Comparison of ENCODE assay signal across 24 cellular contexts in genomic region chr10:81065474-81065873, GRCh38.
DNase-seq lines count a peak whose midpoint lies in the region; ATAC-seq, FAIRE-seq and TF ChIP-seq lines count a peak whose summit lies in the region.
"Had no signal": no experiment of that assay in that cellular context is flagged by ENCODE, and none has a peak within 500 bp of the region (broad histone marks: within the 10 kb centered on the region; RNA-seq: fewer than 3 reads in every experiment).

No MANE protein-coding gene starts in this region.

- H3K9me1 ChIP-seq in K562 (ENCODE audit: control insufficient read depth, insufficient read depth, low read length): no peaks in the 10 kb centered on the region

- DNase-seq in HepG2 (ENCODE audit: low spot score) (no peak), right lobe of liver (no peak), SKM-1 (lab: John Stamatoyannopoulos, UW; ENCODE audit: unreplicated experiment) (peak; percentile 44), K562 (ENCODE audit: extremely low read depth in 1 of 4, low spot score in 3 of 4) (no peak), GM12891 (ENCODE audit: insufficient read length, low spot score) (no peak)
- DNase-seq: 8988T; ACHN; AML-193; BE2C; CD4-positive, alpha-beta T cell; CD8-positive, alpha-beta memory T cell; DMS 273 treated with DMSO at 0.1 percent for 48 hours; DMS79; EL; GDM1; H9 had no signal

- POLR2A ChIA-PET in HepG2 (lab: Yijun Ruan, JAX): no interaction called here
- POLR2A ChIA-PET in K562 (lab: Yijun Ruan, JAX): no interaction called here

- H2AFZ ChIP-seq in HepG2 (ENCODE audit: low read length): no peak overlapping the region
- H2AFZ ChIP-seq in K562 (ENCODE audit: low read depth, low read length): no peak overlapping the region
- H2AFZ ChIP-seq: GM23338 had no signal

- H3K9me3 ChIP-seq in HepG2 (ENCODE audit: low read length) (peaks cover 15% of the 10 kb centered on the region), right lobe of liver (no peaks in the 10 kb centered on the region), K562 (replicated peaks; ENCODE audit: control insufficient read depth, insufficient read depth, low read depth, low read length) (no peaks in the 10 kb centered on the region)
- H3K9me3 ChIP-seq: A549; BE2C; BLaER1 treated with 17β-estradiol and CSF1 and Interleukin-3, amounts not matched to agents 10 nM and 100 nM had no signal

- no peak for TF ChIP-seq POLR2A in HepG2 (IDR thresholded peaks at IDR 0.05; ENCODE audit: insufficient read depth in 1 of 2, low read depth in 2 of 2, low read length in 2 of 2)
- TF ChIP-seq POLR2A in right lobe of liver (IDR thresholded peaks at IDR 0.05): no peak
- TF ChIP-seq POLR2A in K562 (conservative IDR thresholded peaks at IDR 0.05): no peak
- no peak for TF ChIP-seq POLR2A in GM12891 (IDR thresholded peaks at IDR 0.05; ENCODE audit: low read depth, low read length)

- TF ChIP-seq CTCF in HepG2 (CRISPR knock-in tag; IDR thresholded peaks at IDR 0.05) (no peak), right lobe of liver (IDR thresholded peaks at IDR 0.05) (no peak), K562 (IDR thresholded peaks at IDR 0.05 in 2 of 3, conservative IDR thresholded peaks at IDR 0.05 in 1 of 3; ENCODE audit: insufficient read depth in 2 of 3, low read depth in 1 of 3, low read length in 3 of 3) (no peak)

- no peak for TF ChIP-seq EP300 in HepG2 (IDR thresholded peaks at IDR 0.05; ENCODE audit: low read depth in 2 of 2, low read length in 2 of 2)
- TF ChIP-seq EP300 in HepG2 (CRISPR knock-in tag; IDR thresholded peaks at IDR 0.05; ENCODE audit: borderline replicate concordance): no peak
- no peak for TF ChIP-seq EP300 in K562 (IDR thresholded peaks at IDR 0.05; ENCODE audit: low read length)

- ATAC-seq in HepG2 (no peak), right lobe of liver (no peak), K562 (no peak), HG02571 (IDR thresholded peaks at IDR 0.05; ENCODE audit: unreplicated experiment) (no peak)
- ATAC-seq: A549, GM12878, GM23338, HCT116 had no signal

- H3K79me2 ChIP-seq in HepG2 (ENCODE audit: insufficient read depth, low read length): no peaks in the 10 kb centered on the region
- no peaks in the 10 kb centered on the region for H3K79me2 ChIP-seq in K562 (ENCODE audit: control insufficient read depth, insufficient read depth, low read length)

- H3K4me2 ChIP-seq in HepG2 (ENCODE audit: low read depth, low read length): no peak overlapping the region
- H3K4me2 ChIP-seq in K562 (ENCODE audit: insufficient read depth, low read length): no peak overlapping the region
- H3K4me2 ChIP-seq: A549, GM23338 had no signal

- no peak for FAIRE-seq in HepG2 (lab: Jason Lieb, UNC)
- no peak for FAIRE-seq in K562 (lab: Jason Lieb, UNC)
- no peak for FAIRE-seq in GM12891 (lab: Jason Lieb, UNC)
- FAIRE-seq: A549, D721Med, GM12878, GM18507 had no signal

- 0% methylated on average over 1 of the region's 1 CpG for WGBS in HepG2 (ENCODE audit: low lambda C conversion rate)
- 53% methylated on average over 1 of the region's 1 CpG for WGBS in right lobe of liver (ENCODE audit: insufficient coverage, low coverage, low lambda C conversion rate, missing lambda C conversion rate)
- 0% methylated on average over 1 of the region's 1 CpG for WGBS in K562 (ENCODE audit: insufficient coverage, low coverage, missing lambda C conversion rate)

- CTCF ChIA-PET in HepG2 (lab: Yijun Ruan, JAX; ENCODE audit: low intra/inter-chr PET ratio, low total read pairs): no interaction called here
- CTCF ChIA-PET in K562 (lab: Yijun Ruan, JAX; ENCODE audit: low intra/inter-chr PET ratio): no interaction called here

- H3K9ac ChIP-seq in HepG2 (ENCODE audit: insufficient read depth, low read depth, low read length) (no peak overlapping the region), K562 (ENCODE audit: insufficient read depth in 1 of 2, low read depth in 2 of 2, low read length in 2 of 2) (no peak overlapping the region)
- H3K9ac ChIP-seq: BLaER1 treated with 17β-estradiol and CSF1 and Interleukin-3, amounts not matched to agents 10 nM and 100 nM had no signal

- no peaks in the 10 kb centered on the region for H3K36me3 ChIP-seq in HepG2 (replicated peaks in 1 of 2; ENCODE audit: control insufficient read depth in 1 of 2, insufficient read depth in 2 of 2, low read length in 2 of 2)
- no peaks in the 10 kb centered on the region for H3K36me3 ChIP-seq in right lobe of liver
- no peaks in the 10 kb centered on the region for H3K36me3 ChIP-seq in K562 (ENCODE audit: control insufficient read depth, insufficient read depth, low read length)
- H3K36me3 ChIP-seq: BE2C; BLaER1 treated with 17β-estradiol and CSF1 and Interleukin-3, amounts not matched to agents 10 nM and 100 nM had no signal

- in situ Hi-C loops in HepG2 (cut with HindIII; ENCODE audit: extremely low pct_ligation_motif_present, low pct_unique_long_range_greater_than_20kb): no loop called here
- in situ Hi-C loops in K562 (cut with MboI): no loop called here

- intact Hi-C loops in HepG2 (cut with micrococcal nuclease; ENCODE audit: unreplicated experiment): no loop called here
- intact Hi-C loops in right lobe of liver (cut with DNase I): no loop called here
- intact Hi-C loops in K562 (cut with micrococcal nuclease): no loop called here

- H3K4me1 ChIP-seq in HepG2 (ENCODE audit: insufficient read depth, low read length) (no peaks in the 10 kb centered on the region), right lobe of liver (no peaks in the 10 kb centered on the region), K562 (replicated peaks in 1 of 2; ENCODE audit: control insufficient read depth in 2 of 2, insufficient read depth in 2 of 2, low read length in 2 of 2) (no peaks in the 10 kb centered on the region)
- H3K4me1 ChIP-seq: A549, BE2C had no signal

- no peaks in the 10 kb centered on the region for H4K20me1 ChIP-seq in HepG2 (ENCODE audit: insufficient read depth, low read length)
- H4K20me1 ChIP-seq in K562 (replicated peaks; ENCODE audit: control insufficient read depth, insufficient read depth, low read length): no peaks in the 10 kb centered on the region
- H4K20me1 ChIP-seq: BLaER1 treated with 17β-estradiol and CSF1 and Interleukin-3, amounts not matched to agents 10 nM and 100 nM had no signal

- H3K27me3 ChIP-seq in HepG2 (ENCODE audit: control insufficient read depth in 1 of 2, insufficient read depth in 2 of 2, low read length in 2 of 2) (no peaks in the 10 kb centered on the region), right lobe of liver (no peaks in the 10 kb centered on the region), K562 (ENCODE audit: control insufficient read depth in 2 of 2, insufficient read depth in 2 of 2, low read length in 2 of 2) (no peaks in the 10 kb centered on the region)
- H3K27me3 ChIP-seq: BE2C; BLaER1 treated with 17β-estradiol and CSF1 and Interleukin-3, amounts not matched to agents 10 nM and 100 nM had no signal

- no peak overlapping the region for H3K27ac ChIP-seq in HepG2 (ENCODE audit: extremely low read length, insufficient read depth, low read length)
- H3K27ac ChIP-seq in right lobe of liver: no peak overlapping the region
- H3K27ac ChIP-seq in K562 (ENCODE audit: extremely low read depth, low read depth, low read length): no peak overlapping the region
- H3K27ac ChIP-seq: A549; BLaER1 treated with 17β-estradiol and CSF1 and Interleukin-3, amounts not matched to agents 10 nM and 100 nM had no signal

- BruUV-seq in HepG2 (replicated peaks; lab: Mats Ljungman, UMichigan) (no TSS peak), K562 (replicated peaks; lab: Mats Ljungman, UMichigan) (no TSS peak)

- no peak overlapping the region for H3K4me3 ChIP-seq in HepG2 (replicated peaks in 1 of 3; ENCODE audit: insufficient read depth in 1 of 3, low read depth in 2 of 3, low read length in 3 of 3)
- no peak overlapping the region for H3K4me3 ChIP-seq in right lobe of liver
- no peak overlapping the region for H3K4me3 ChIP-seq in K562
- H3K4me3 ChIP-seq: A549; BLaER1 treated with 17β-estradiol and CSF1 and Interleukin-3, amounts not matched to agents 10 nM and 100 nM; GM12878; GM23338 had no signal

- TF ChIP-seq RAD21 in HepG2 (CRISPR knock-in tag; IDR thresholded peaks at IDR 0.05) (no peak), K562 (CRISPR knock-in tag; conservative IDR thresholded peaks at IDR 0.05 in 1 of 2, IDR thresholded peaks at IDR 0.05 in 1 of 2) (no peak)

TF ChIP-seq in HepG2, 621 proteins besides CTCF, POLR2A, EP300 and RAD21:
- TF ChIP-seq ZNF274 (CRISPR knock-in tag; IDR thresholded peaks at IDR 0.05): no peak
- TF ChIP-seq CEBPB (IDR thresholded peaks at IDR 0.05; ENCODE audit: borderline replicate concordance, low read depth, low read length): peak; percentile 52; the same call in 1 of the 2 replicates

TF ChIP-seq in K562, 482 proteins besides CTCF, POLR2A, EP300 and RAD21 (continues in another document):
- TF ChIP-seq CEBPG (CRISPR knock-in tag; IDR thresholded peaks at IDR 0.05) (no peak), CEBPG (tag; conservative IDR thresholded peaks at IDR 0.05 in 1 of 2, IDR thresholded peaks at IDR 0.05 in 1 of 2) (peak in 1 of 2 experiments; percentile 42; a peak in 1 of 4 replicates), RNF2 (IDR thresholded peaks at IDR 0.05) (no peak)

TF ChIP-seq in GM12891, 5 proteins besides CTCF, POLR2A, EP300 and RAD21:
- TF ChIP-seq POLR2AphosphoS5 (IDR thresholded peaks at IDR 0.05; ENCODE audit: low read depth, low read length): no peak
- TF ChIP-seq TAF1 (IDR thresholded peaks at IDR 0.05; ENCODE audit: low read depth, low read length): no peak
- TF ChIP-seq POU2F2 (IDR thresholded peaks at IDR 0.05; ENCODE audit: low read depth, low read length): no peak
- no peak for TF ChIP-seq PAX5 (IDR thresholded peaks at IDR 0.05; ENCODE audit: insufficient read depth, low read length, severe bottlenecking)
- TF ChIP-seq SPI1 (IDR thresholded peaks at IDR 0.05; ENCODE audit: low read depth, low read length): no peak

Comparison
In these comparisons a context has a peak if more than half of its experiments do, and no peak if none do; other contexts are left out.
1. Of the 241 proteins assayed by ChIP-seq in both HepG2 and K562: peak only in HepG2: none; only in K562: none; in both: CEBPB; in neither: 239; mixed calls (peak in some experiments, not most) for 1.